ENCODE assay signal across 8 cellular contexts in genomic region chrX:149938427-149939270, GRCh38. TPM values are rescaled to one million over a fixed set of nuclear protein-coding genes. Genes with fewer than 3 reads are reported as not detected.
DNase-seq lines count a peak whose midpoint lies in the region; ATAC-seq and TF ChIP-seq lines count a peak whose summit lies in the region.

Gene EOLA2, minus strand, starts transcription at chrX:149938491. Its CDS starts 4,617 bp downstream, at chrX:149933874.

- TF ChIP-seq CTCF in PC-9 (conservative IDR thresholded peaks at IDR 0.05) (peak; percentile 84), mucosa of descending colon (IDR thresholded peaks at IDR 0.05) (peak; percentile 52)

- H3K27ac ChIP-seq in PC-9 = peak within 1 kb of the TSS; percentile 95
- peak within 1 kb of the TSS; percentile 88 for H3K27ac ChIP-seq in epithelial cell of prostate

- peaks cover 13% of the 10 kb centered on the region for H3K79me2 ChIP-seq in PC-9 (ENCODE audit: low read depth)

- H3K4me1 ChIP-seq in PC-9 (replicated peaks; ENCODE audit: insufficient read depth) (peaks cover 4% of the 10 kb centered on the region; the same call in 1 of the 2 replicates), mucosa of descending colon (ENCODE audit: low read depth) (no peaks in the 10 kb centered on the region)

- no peaks in the 10 kb centered on the region for H3K9me2 ChIP-seq in PC-9 (ENCODE audit: insufficient read depth)

- H4K20me1 ChIP-seq in PC-9 (ENCODE audit: insufficient read depth) = no peaks in the 10 kb centered on the region

- H3K27me3 ChIP-seq in PC-9 (ENCODE audit: insufficient read depth, low read depth) = no peaks in the 10 kb centered on the region

- CTCF ChIA-PET in PC-9 (lab: Charles Lee) = interaction anchor here (0.6 to 2.6 kb wide), 6 partner anchors 12 to 745 kb away, joined by 3 to 23 read pairs (median 4); no protein-coding TSS in a partner anchor

- peak within 1 kb of the TSS; percentile 74 for H3K4me2 ChIP-seq in PC-9

- ATAC-seq in GM21717 (IDR thresholded peaks at IDR 0.05; ENCODE audit: unreplicated experiment) = peak; percentile 75
- peak; percentile 59 for ATAC-seq in mucosa of descending colon

- in situ Hi-C loops in KBM-7 (cut with MboI; ENCODE audit: low pct_unique_long_range_greater_than_20kb, low sequenced_read_pairs) = no loop called here

- H3K4me3 ChIP-seq in PC-9 = peak within 1 kb of the TSS; percentile 85
- H3K4me3 ChIP-seq in mucosa of descending colon = peak within 1 kb of the TSS; percentile 46

- no peaks in the 10 kb centered on the region for H3K36me3 ChIP-seq in PC-9 (ENCODE audit: low read depth)
- no peaks in the 10 kb centered on the region for H3K36me3 ChIP-seq in mucosa of descending colon (ENCODE audit: low read depth)

- POLR2A ChIA-PET in PC-9 (lab: Charles Lee; ENCODE audit: unreplicated experiment) = interaction anchor here (0.5 to 1.1 kb wide), 17 partner anchors 176 to 898 kb away, joined by 3 to 20 read pairs (median 5); partner anchors contain the start of genes EOLA1 and MTMR1

- peak; percentile 97 for DNase-seq in DMS153 treated with DMSO at 0.1 percent for 48 hours (lab: John Stamatoyannopoulos, UW; ENCODE audit: unreplicated experiment)
- peak; percentile 100 for DNase-seq in KBM-7
- DNase-seq in PC-9 = peak; percentile 96 to 99
- peak; percentile 88 for DNase-seq in activated T-cell treated with anti-CD3 and anti-CD28 coated beads, Interleukin-2, amount 50 U/mL, for 1 hour
- peak; percentile 96 for DNase-seq in epithelial cell of prostate (ENCODE audit: low read depth, low spot score)
- peak; percentile 92 to 97 (median 95) for DNase-seq in mucosa of descending colon
- DNase-seq in stimulated activated CD8-positive, alpha-beta memory T cell treated with anti-CD3 and anti-CD28 coated beads, Interleukin-4, amount 100 ng/mL, for 24 hours (ENCODE audit: low read depth) = peak; percentile 82

- intact Hi-C loops in PC-9 (cut with micrococcal nuclease; ENCODE audit: unreplicated experiment) = no loop called here
- intact Hi-C loops in mucosa of descending colon (cut with DNase I, micrococcal nuclease) = no loop called here

- H3F3A ChIP-seq in PC-9 (ENCODE audit: insufficient read depth, low read depth) = no peaks in the 10 kb centered on the region

- peak within 1 kb of the TSS; percentile 81 for H2AFZ ChIP-seq in PC-9

- BruUV-seq in PC-9 (replicated peaks; lab: Mats Ljungman, UMichigan) = no TSS peak

- H3K9me3 ChIP-seq in PC-9 (ENCODE audit: insufficient read depth, low read depth) = no peaks in the 10 kb centered on the region
- H3K9me3 ChIP-seq in mucosa of descending colon = no peaks in the 10 kb centered on the region

RNA-seq across cellular contexts. Expression of gene EOLA2, which starts in this region (rescaled TPM):
- 44.3 and 49.2 TPM in 2 replicates for total RNA-seq in PC-9 (2021)
- total RNA-seq in mucosa of descending colon = 10 to 100 TPM; 30.9 to 34.9 (median 34.1) TPM

Comparison
In these comparisons a context has a peak if more than half of its experiments do, and no peak if none do; other contexts are left out.
1. Peak in every context shown above with its lines: DNase-seq, ATAC-seq, H3K4me3 ChIP-seq and H3K27ac ChIP-seq.